In genomic region chr10:97319671-97320479, GRCh38 we compare ENCODE assay signal across 1 cellular context.
TF ChIP-seq lines count a peak whose summit lies in the region.

No MANE protein-coding gene starts in this region.

TF ChIP-seq in HepG2, 621 proteins besides CTCF, POLR2A, EP300 and RAD21 (continued from another document and continues in another):
- TF ChIP-seq ZBTB4 (CRISPR knock-in tag; IDR thresholded peaks at IDR 0.05; ENCODE audit: borderline replicate concordance) (peak; percentile 42; the same call in 1 of the 2 replicates), JARID2 (CRISPR knock-in tag; IDR thresholded peaks at IDR 0.05; ENCODE audit: insufficient replicate concordance) (no peak), TAF1 (CRISPR knock-in tag; IDR thresholded peaks at IDR 0.05) (0 out of 2 replicates have a peak, but pooled peaks have one; percentile 35), ZNF788 (CRISPR knock-in tag; IDR thresholded peaks at IDR 0.05; ENCODE audit: borderline replicate concordance) (no peak), ZNF550 (CRISPR knock-in tag; IDR thresholded peaks at IDR 0.05; ENCODE audit: borderline replicate concordance) (no peak), NFE2 (CRISPR knock-in tag; IDR thresholded peaks at IDR 0.05) (no peak), DZIP1 (CRISPR knock-in tag; IDR thresholded peaks at IDR 0.05) (no peak), ZNF18 (CRISPR knock-in tag; IDR thresholded peaks at IDR 0.05; ENCODE audit: insufficient replicate concordance) (no peak), ZSCAN22 (CRISPR knock-in tag; IDR thresholded peaks at IDR 0.05) (no peak), ELF3 (CRISPR knock-in tag; IDR thresholded peaks at IDR 0.05) (no peak), ZNF879 (CRISPR knock-in tag; IDR thresholded peaks at IDR 0.05) (no peak), ZNF891 (CRISPR knock-in tag; IDR thresholded peaks at IDR 0.05) (peak; percentile 76; the same call in 1 of the 2 replicates), E2F5 (CRISPR knock-in tag; conservative IDR thresholded peaks at IDR 0.05) (no peak; the same call in 1 of the 2 replicates), PCBP2 (optimal IDR thresholded peaks at IDR 0.05; ENCODE audit: low read depth, low read length, poor library complexity, severe bottlenecking) (no peak), THAP9 (CRISPR knock-in tag; IDR thresholded peaks at IDR 0.05; ENCODE audit: borderline replicate concordance) (peak; percentile 61; the same call in 1 of the 2 replicates), ZNF34 (CRISPR knock-in tag; IDR thresholded peaks at IDR 0.05; ENCODE audit: borderline replicate concordance) (no peak), KAT2B (IDR thresholded peaks at IDR 0.05; ENCODE audit: borderline replicate concordance, low read depth, low read length) (no peak), TBX2 (CRISPR knock-in tag; IDR thresholded peaks at IDR 0.05; ENCODE audit: borderline replicate concordance) (peak; percentile 47; the same call in 1 of the 2 replicates), MAZ (IDR thresholded peaks at IDR 0.05; ENCODE audit: borderline replicate concordance, low read depth, low read length) (0 out of 2 replicates have a peak, but pooled peaks have one; percentile 11), MAZ (CRISPR knock-in tag; IDR thresholded peaks at IDR 0.05; ENCODE audit: low read depth) (no peak), ZBTB1 (CRISPR knock-in tag; IDR thresholded peaks at IDR 0.05; ENCODE audit: borderline replicate concordance) (no peak), GMEB2 (CRISPR knock-in tag; IDR thresholded peaks at IDR 0.05; ENCODE audit: low read depth) (no peak), USF2 (IDR thresholded peaks at IDR 0.05; ENCODE audit: low read depth, low read length) (no peak), USF2 (CRISPR knock-in tag; IDR thresholded peaks at IDR 0.05; ENCODE audit: borderline replicate concordance) (no peak), ZNF563 (CRISPR knock-in tag; IDR thresholded peaks at IDR 0.05) (peak; percentile 85; the same call in 1 of the 2 replicates), MNT (IDR thresholded peaks at IDR 0.05) (no peak), HNRNPH1 (optimal IDR thresholded peaks at IDR 0.05; ENCODE audit: low read depth, low read length) (no peak), JUNB (CRISPR knock-in tag; IDR thresholded peaks at IDR 0.05; ENCODE audit: borderline replicate concordance) (no peak), HNF1B (CRISPR knock-in tag; IDR thresholded peaks at IDR 0.05) (no peak), PATZ1 (CRISPR knock-in tag; IDR thresholded peaks at IDR 0.05) (peak; percentile 30; the same call in 1 of the 2 replicates), ZNF781 (CRISPR knock-in tag; IDR thresholded peaks at IDR 0.05; ENCODE audit: borderline replicate concordance, not compliant biosample characterization) (no peak), CEBPB (IDR thresholded peaks at IDR 0.05; ENCODE audit: borderline replicate concordance, low read depth, low read length) (no peak), EEA1 (CRISPR knock-in tag; IDR thresholded peaks at IDR 0.05; ENCODE audit: borderline replicate concordance) (0 out of 2 replicates have a peak, but pooled peaks have one; percentile 40), ZFAT (CRISPR knock-in tag; conservative IDR thresholded peaks at IDR 0.05) (no peak)
